1 cellular context compared by ENCODE assay signal in genomic region chr3:128413003-128413370, GRCh38.
TF ChIP-seq lines count a peak whose summit lies in the region.

No MANE protein-coding gene starts in this region.

TF ChIP-seq in GM23338, 12 proteins besides CTCF, POLR2A, EP300 and RAD21 (continued from another document):
- no peak for TF ChIP-seq ZNF462 (CRISPR knock-in tag; IDR thresholded peaks at IDR 0.05)
